In genomic region chr17:12973496-12974318, GRCh38 we compare ENCODE assay signal across 11 cellular contexts. TPM values are rescaled to one million over a fixed set of nuclear protein-coding genes. Genes with fewer than 3 reads are reported as not detected.
DNase-seq lines count a peak whose midpoint lies in the region; ATAC-seq, FAIRE-seq and TF ChIP-seq lines count a peak whose summit lies in the region.
"Had no signal": no experiment of that assay in that cellular context is flagged by ENCODE, and none has a peak within 500 bp of the region (broad histone marks: within the 10 kb centered on the region; RNA-seq: fewer than 3 reads in every experiment).

No MANE protein-coding gene starts in this region.

- H3K36me3 ChIP-seq in BJ (ENCODE audit: control insufficient read depth, insufficient read depth, low read length) (no peaks in the 10 kb centered on the region), ascending aorta (no peaks in the 10 kb centered on the region)
- H3K36me3 ChIP-seq in CD4-positive, alpha-beta memory T cell (ENCODE audit: insufficient read depth, low read length) = no peaks in the 10 kb centered on the region

- no peak overlapping the region for H3K27ac ChIP-seq in ascending aorta
- peak overlapping the region; percentile 5 for H3K27ac ChIP-seq in right cardiac atrium (ENCODE audit: low read length)
- H3K27ac ChIP-seq in CD4-positive, alpha-beta memory T cell (ENCODE audit: low read depth, low read length) = no peak overlapping the region
- H3K27ac ChIP-seq: epithelial cell of prostate, HL-60 had no signal

- H3K4me1 ChIP-seq in ascending aorta (no peaks in the 10 kb centered on the region), right cardiac atrium (ENCODE audit: control insufficient read depth, insufficient read depth, low read length) (no peaks in the 10 kb centered on the region)
- H3K4me1 ChIP-seq in CD4-positive, alpha-beta memory T cell (ENCODE audit: insufficient read depth, low read length) = no peaks in the 10 kb centered on the region

- peaks cover 2% of the 10 kb centered on the region for H3K36me3 Mint-ChIP-seq in progenitor cell of endocrine pancreas (ENCODE audit: insufficient read depth)
- no peaks in the 10 kb centered on the region for H3K36me3 Mint-ChIP-seq in CD4-positive, alpha-beta memory T cell

- POLR2A ChIA-PET in BJ (lab: Charles Lee) = no interaction called here
- POLR2A ChIA-PET in CD4-positive, alpha-beta memory T cell (lab: Charles Lee; ENCODE audit: partially characterized antibody) = no interaction called here

- H3K9me3 ChIP-seq in ascending aorta = no peaks in the 10 kb centered on the region
- H3K9me3 ChIP-seq in right cardiac atrium (ENCODE audit: control insufficient read depth, low read length) = no peaks in the 10 kb centered on the region
- no peaks in the 10 kb centered on the region for H3K9me3 ChIP-seq in CD4-positive, alpha-beta memory T cell (ENCODE audit: control insufficient read depth in 1 of 2, low read length in 2 of 2)

- H3K27me3 ChIP-seq in BJ (ENCODE audit: control insufficient read depth, insufficient read depth, low read length) = no peaks in the 10 kb centered on the region
- H3K27me3 ChIP-seq in ascending aorta = no peaks in the 10 kb centered on the region
- no peaks in the 10 kb centered on the region for H3K27me3 ChIP-seq in right cardiac atrium (ENCODE audit: control insufficient read depth, insufficient read depth)
- H3K27me3 ChIP-seq in CD4-positive, alpha-beta memory T cell (ENCODE audit: insufficient read depth, low read length) = no peaks in the 10 kb centered on the region

- intact Hi-C loops in ascending aorta (cut with DNase I) (no loop called here), right cardiac atrium (cut with DNase I) (no loop called here)
- intact Hi-C loops in CD4-positive, alpha-beta memory T cell (cut with micrococcal nuclease) = no loop called here

- TF ChIP-seq CTCF in BJ (IDR thresholded peaks at IDR 0.05; ENCODE audit: insufficient read depth, low read depth, low read length) = no peak
- no peak for TF ChIP-seq CTCF in ascending aorta (IDR thresholded peaks at IDR 0.05)
- TF ChIP-seq CTCF in progenitor cell of endocrine pancreas (IDR thresholded peaks at IDR 0.05; ENCODE audit: unreplicated experiment) = no peak

- DNase-seq in BJ (ENCODE audit: low read depth) (no peak), ascending aorta (ENCODE audit: low spot score in 2 of 2) (no peak), right cardiac atrium (peak; percentile 25 to 74 (median 64)), progenitor cell of endocrine pancreas (ENCODE audit: low spot score, unreplicated experiment) (no peak), HK-2 (ENCODE audit: unreplicated experiment) (no peak), GM19239 (ENCODE audit: insufficient read length, low spot score) (no peak)
- no peak for DNase-seq in CD4-positive, alpha-beta memory T cell

- no peak overlapping the region for H3K27ac Mint-ChIP-seq in progenitor cell of endocrine pancreas
- no peak overlapping the region for H3K27ac Mint-ChIP-seq in CD4-positive, alpha-beta memory T cell

- WGBS in right cardiac atrium = 2% methylated on average over 43 of the region's 43 CpGs

- FAIRE-seq in GM19239 (lab: Jason Lieb, UNC) = no peak
- FAIRE-seq: D721Med had no signal

- no peaks in the 10 kb centered on the region for H3K9me3 Mint-ChIP-seq in progenitor cell of endocrine pancreas (ENCODE audit: low read depth)
- H3K9me3 Mint-ChIP-seq in CD4-positive, alpha-beta memory T cell = no peaks in the 10 kb centered on the region

- H3K4me3 Mint-ChIP-seq in progenitor cell of endocrine pancreas (ENCODE audit: low read depth) = peak overlapping the region; percentile 27
- H3K4me3 Mint-ChIP-seq in CD4-positive, alpha-beta memory T cell = peak overlapping the region in 1 of 8 donors; percentile 15

- H3K4me1 Mint-ChIP-seq in progenitor cell of endocrine pancreas (ENCODE audit: low read depth) = peaks cover 2% of the 10 kb centered on the region
- peaks cover 0 to 4% (median 1%) of the 10 kb centered on the region in 4 donors for H3K4me1 Mint-ChIP-seq in CD4-positive, alpha-beta memory T cell

- peak; percentile 66 to 78 for ATAC-seq in right cardiac atrium
- no peak for ATAC-seq in GM21367 (IDR thresholded peaks at IDR 0.05; ENCODE audit: unreplicated experiment)

- H3K4me3 ChIP-seq in BJ (ENCODE audit: low read depth, low read length) = peak overlapping the region; percentile 12; the same call in 1 of the 2 replicates
- H3K4me3 ChIP-seq in ascending aorta = peak overlapping the region; percentile 29 to 58
- peak overlapping the region; percentile 20 for H3K4me3 ChIP-seq in right cardiac atrium (ENCODE audit: low read length)
- H3K4me3 ChIP-seq in CD4-positive, alpha-beta memory T cell (ENCODE audit: low read length in 2 of 2) = no peak overlapping the region

- CTCF ChIA-PET in BJ (lab: Yijun Ruan, JAX) = no interaction called here
- CTCF ChIA-PET in CD4-positive, alpha-beta memory T cell (lab: Charles Lee; ENCODE audit: partially characterized antibody) = no interaction called here

- H3K27me3 Mint-ChIP-seq in progenitor cell of endocrine pancreas = peaks cover 15% of the 10 kb centered on the region
- H3K27me3 Mint-ChIP-seq in CD4-positive, alpha-beta memory T cell = peaks cover 31 to 32% of the 10 kb centered on the region in 2 donors

RNA-seq across cellular contexts. Expression of gene ELAC2, which starts 44.1 kb away (rescaled TPM):
- polyA plus RNA-seq in BJ (2011; rRNA removed) = 48.4 and 71.0 TPM in 2 replicates
- 61.9 and 120 TPM in 2 replicates for polyA minus RNA-seq in BJ (2011; rRNA and poly(A)+ RNA removed)
- 190 TPM for total RNA-seq in ascending aorta
- total RNA-seq in right cardiac atrium = 10 to 100 TPM; 44.6 to 52.0 (median 48.9) TPM
- 28.2 TPM for polyA plus RNA-seq in right cardiac atrium
- 74.4 and 79.4 TPM in 2 replicates for total RNA-seq in progenitor cell of endocrine pancreas
- total RNA-seq in CD4-positive, alpha-beta memory T cell = 10 to 100 TPM; 65.8 to 73.2 TPM
- 10 to 100 TPM; 35.0 to 52.9 TPM for polyA plus RNA-seq in CD4-positive, alpha-beta memory T cell

Comparison
In these comparisons a context has a peak if more than half of its experiments do, and no peak if none do; other contexts are left out.
1. DNase-seq: peak in right cardiac atrium (3 of 3); none in BJ (single experiment), ascending aorta (0 of 2), progenitor cell of endocrine pancreas (single experiment), HK-2 (single experiment), GM19239 (single experiment) and CD4-positive, alpha-beta memory T cell (0 of 5).
2. H3K4me3 ChIP-seq: peak in BJ (single experiment), ascending aorta (2 of 2) and right cardiac atrium (single experiment); none in CD4-positive, alpha-beta memory T cell (0 of 2).